ENCODE assay signal across 16 cellular contexts in the genomic region with DNA sequence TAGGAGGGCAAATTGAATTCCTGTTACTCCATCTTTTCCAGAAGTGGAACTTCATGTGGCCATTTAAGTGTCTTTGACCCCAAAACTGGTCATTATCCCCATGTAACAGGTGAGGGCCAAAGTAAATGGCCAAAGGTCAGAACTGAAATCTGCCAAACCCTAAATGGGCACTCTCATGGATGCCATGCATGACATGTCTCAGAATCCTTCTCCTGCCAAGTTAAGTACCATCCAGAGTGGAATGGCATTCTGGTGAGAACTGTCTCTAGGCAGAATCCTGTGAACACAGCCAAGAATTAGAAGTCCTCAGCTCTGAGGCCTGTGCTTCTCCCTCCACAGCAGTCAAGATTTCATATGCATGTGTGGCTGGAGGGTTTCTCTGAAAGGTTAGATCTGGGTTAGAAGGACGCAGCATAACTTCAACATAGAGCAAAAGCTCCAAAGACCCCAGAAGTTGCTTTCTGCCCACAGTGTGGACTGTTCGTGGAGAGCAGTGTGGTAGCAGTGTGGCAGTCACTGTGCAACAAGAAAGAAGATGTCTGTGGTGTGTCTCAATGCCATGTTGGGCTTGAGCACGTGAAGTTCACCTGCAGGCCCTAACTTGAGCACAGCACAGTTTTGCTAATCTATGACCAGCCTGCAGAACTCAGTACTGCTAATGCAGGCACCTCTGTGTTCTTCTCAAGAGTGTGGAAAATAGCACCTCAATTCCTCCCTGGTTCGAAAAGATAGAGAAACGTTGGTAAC.
"Had no signal": no experiment of that assay in that cellular context is flagged by ENCODE, and none has a peak within 500 bp of the region (broad histone marks: within the 10 kb centered on the region; RNA-seq: fewer than 3 reads in every experiment).

No MANE protein-coding gene starts in this region.

- H3K27ac ChIP-seq: ascending aorta, breast epithelium, lower lobe of right lung, neural progenitor cell, ovary, transverse colon had no signal

- H3K9me3 Mint-ChIP-seq: activated naive CD4-positive, alpha-beta T cell treated with anti-CD3 and anti-CD28 coated beads, Interleukin-2, amount 10 ng/mL, durations not matched to agents 7 days and 5 days; neural progenitor cell had no signal

- H3K27me3 ChIP-seq: ascending aorta, breast epithelium, neural progenitor cell, ovary, transverse colon had no signal

- ATAC-seq: lower lobe of right lung, SK-N-SH treated with all-trans-retinoic acid at 6 μM for 48 hours had no signal

- H3K4me1 Mint-ChIP-seq: activated naive CD4-positive, alpha-beta T cell treated with anti-CD3 and anti-CD28 coated beads, Interleukin-2, amount 10 ng/mL, durations not matched to agents 7 days and 5 days; neural progenitor cell had no signal

- H3K36me3 ChIP-seq: ascending aorta, breast epithelium, lower lobe of right lung, neural progenitor cell, ovary, transverse colon had no signal

- H3K4me3 Mint-ChIP-seq: activated naive CD4-positive, alpha-beta T cell treated with anti-CD3 and anti-CD28 coated beads, Interleukin-2, amount 10 ng/mL, durations not matched to agents 7 days and 5 days; neural progenitor cell had no signal

- H3K27ac Mint-ChIP-seq: activated naive CD4-positive, alpha-beta T cell treated with anti-CD3 and anti-CD28 coated beads, Interleukin-2, amount 10 ng/mL, durations not matched to agents 7 days and 5 days; neural progenitor cell had no signal

- H3K4me3 ChIP-seq: ascending aorta, breast epithelium, lower lobe of right lung, neural progenitor cell, ovary, transverse colon had no signal

- H3K9me3 ChIP-seq: ascending aorta, breast epithelium, lower lobe of right lung, ovary, transverse colon had no signal

- DNase-seq: activated CD4-positive, alpha-beta T cell treated with anti-CD3 and anti-CD28 coated beads for 1 hour; activated naive CD4-positive, alpha-beta T cell treated with anti-CD3 and anti-CD28 coated beads, Interleukin-2, amount 10 ng/mL, durations not matched to agents 7 days and 5 days; foreskin fibroblast; hypothalamus; lower lobe of right lung; midbrain; stimulated activated CD4-positive, alpha-beta T cell treated with anti-CD3 and anti-CD28 coated beads, Interleukin-4, amount 100 ng/mL, for 24 hours; stimulated activated naive CD4-positive, alpha-beta T cell treated with Interleukin-2 at 50 U/mL for 16 hours; T-helper 1 cell; T1000; transverse colon had no signal

- H3K36me3 Mint-ChIP-seq: activated naive CD4-positive, alpha-beta T cell treated with anti-CD3 and anti-CD28 coated beads, Interleukin-2, amount 10 ng/mL, durations not matched to agents 7 days and 5 days; neural progenitor cell had no signal

- H3K4me1 ChIP-seq: ascending aorta, breast epithelium, neural progenitor cell had no signal
